Comparison of ENCODE assay signal across 23 cellular contexts in genomic region chr22:35703861-35704584, GRCh38. TPM values are rescaled to one million over a fixed set of nuclear protein-coding genes. Genes with fewer than 3 reads are reported as not detected.
"Had no signal": no experiment of that assay in that cellular context is flagged by ENCODE, and none has a peak within 500 bp of the region (broad histone marks: within the 10 kb centered on the region; RNA-seq: fewer than 3 reads in every experiment).

No MANE protein-coding gene starts in this region.

- H3K9me3 Mint-ChIP-seq: activated CD4-positive, alpha-beta memory T cell treated with anti-CD3 and anti-CD28 coated beads, Interleukin-2, amount 10 ng/mL, durations not matched to agents 7 days and 5 days; activated T-helper 2 cell treated with anti-CD3 and anti-CD28 coated beads, Interferon-gamma antibody, Interleukin-2, Interleukin-4, amounts not matched to agents 10 μg/mL and 5 μg/mL and 100 μg/mL, durations not matched to agents 14 hours and 24 hours and 36 hours; memory B cell; naive thymus-derived CD4-positive, alpha-beta T cell; T-helper 2 cell treated with Interferon-gamma antibody and Interleukin-4, amounts not matched to agents 5 μg/mL and 100 μg/mL, for 36 hours had no signal

- ATAC-seq: activated CD4-positive, alpha-beta T cell treated with anti-CD3 and anti-CD28 coated beads for 36 hours; heart right ventricle; naive thymus-derived CD4-positive, alpha-beta T cell had no signal

- H3K27me3 ChIP-seq: dorsolateral prefrontal cortex, heart right ventricle, sigmoid colon had no signal

- DNase-seq: activated CD4-positive, alpha-beta memory T cell treated with anti-CD3 and anti-CD28 coated beads, Interleukin-2, amount 10 ng/mL, durations not matched to agents 7 days and 5 days; activated CD4-positive, alpha-beta T cell treated with anti-CD3 and anti-CD28 coated beads for 36 hours; activated naive CD4-positive, alpha-beta T cell treated with Interleukin-2 at 50 U/mL for 16 hours; activated T-cell treated with anti-CD3 and anti-CD28 coated beads, Interleukin-2, amount 50 U/mL, for 1 hour; dorsolateral prefrontal cortex; heart right ventricle; immature natural killer cell; naive thymus-derived CD4-positive, alpha-beta T cell; sigmoid colon; stimulated activated CD4-positive, alpha-beta T cell treated with anti-CD3 and anti-CD28 coated beads, Interleukin-12 subunit alpha, Interleukin-12 subunit beta, amount 100 ng/mL, for 4 hours; stimulated activated CD4-positive, alpha-beta T cell treated with anti-CD3 and anti-CD28 coated beads, Interleukin-1b, Interleukin-23, amount 100 ng/mL, for 48 hours; stimulated activated CD8-positive, alpha-beta memory T cell treated with anti-CD3 and anti-CD28 coated beads, Interleukin-4, amount 100 ng/mL, for 48 hours; stimulated activated naive CD4-positive, alpha-beta T cell had no signal

- H3K4me1 ChIP-seq: sigmoid colon had no signal

- H3K36me3 ChIP-seq: cardiac muscle cell, heart right ventricle, sigmoid colon had no signal

- H3K27me3 Mint-ChIP-seq: activated CD4-positive, alpha-beta memory T cell treated with anti-CD3 and anti-CD28 coated beads, Interleukin-2, amount 10 ng/mL, durations not matched to agents 7 days and 5 days; activated CD4-positive, alpha-beta T cell treated with anti-CD3 and anti-CD28 coated beads for 36 hours; naive thymus-derived CD4-positive, alpha-beta T cell had no signal

- H3K4me1 Mint-ChIP-seq: activated CD4-positive, alpha-beta memory T cell treated with anti-CD3 and anti-CD28 coated beads, Interleukin-2, amount 10 ng/mL, durations not matched to agents 7 days and 5 days; activated CD4-positive, alpha-beta T cell treated with anti-CD3 and anti-CD28 coated beads for 36 hours; immature natural killer cell; memory B cell; naive thymus-derived CD4-positive, alpha-beta T cell had no signal

- H3K27ac Mint-ChIP-seq: activated CD4-positive, alpha-beta memory T cell treated with anti-CD3 and anti-CD28 coated beads, Interleukin-2, amount 10 ng/mL, durations not matched to agents 7 days and 5 days; activated CD4-positive, alpha-beta T cell treated with anti-CD3 and anti-CD28 coated beads for 36 hours; activated T-helper 2 cell treated with anti-CD3 and anti-CD28 coated beads, Interferon-gamma antibody, Interleukin-2, Interleukin-4, amounts not matched to agents 10 μg/mL and 5 μg/mL and 100 μg/mL, durations not matched to agents 14 hours and 24 hours and 36 hours; memory B cell; naive thymus-derived CD4-positive, alpha-beta T cell; T-helper 2 cell treated with Interferon-gamma antibody and Interleukin-4, amounts not matched to agents 5 μg/mL and 100 μg/mL, for 36 hours had no signal

- H3K36me3 Mint-ChIP-seq: immature natural killer cell; memory B cell; naive thymus-derived CD4-positive, alpha-beta T cell had no signal

- H3K27ac ChIP-seq: cardiac muscle cell, dorsolateral prefrontal cortex, heart right ventricle, sigmoid colon, SK-N-MC had no signal

- H3K4me3 ChIP-seq: cardiac muscle cell, dorsolateral prefrontal cortex, heart right ventricle, sigmoid colon, SK-N-MC had no signal

- H3K9me3 ChIP-seq: heart right ventricle, sigmoid colon had no signal

- H3K4me3 Mint-ChIP-seq: activated CD4-positive, alpha-beta memory T cell treated with anti-CD3 and anti-CD28 coated beads, Interleukin-2, amount 10 ng/mL, durations not matched to agents 7 days and 5 days; activated CD4-positive, alpha-beta T cell treated with anti-CD3 and anti-CD28 coated beads for 36 hours; immature natural killer cell; memory B cell; naive thymus-derived CD4-positive, alpha-beta T cell; T-helper 2 cell treated with Interferon-gamma antibody and Interleukin-4, amounts not matched to agents 5 μg/mL and 100 μg/mL, for 36 hours had no signal

RNA-seq across cellular contexts. Expression of gene APOL5, which starts 13.6 kb away (rescaled TPM):
- total RNA-seq: activated CD4-positive, alpha-beta memory T cell treated with anti-CD3 and anti-CD28 coated beads, Interleukin-2, amount 10 ng/mL, durations not matched to agents 7 days and 5 days; activated CD4-positive, alpha-beta T cell treated with anti-CD3 and anti-CD28 coated beads for 36 hours; activated T-helper 2 cell treated with anti-CD3 and anti-CD28 coated beads, Interferon-gamma antibody, Interleukin-2, Interleukin-4, amounts not matched to agents 10 μg/mL and 5 μg/mL and 100 μg/mL, durations not matched to agents 14 hours and 24 hours and 36 hours; aorta; cardiac muscle cell; epithelial cell of proximal tubule; heart right ventricle; liver; mucosa of gallbladder; naive thymus-derived CD4-positive, alpha-beta T cell; sigmoid colon had no signal
- polyA plus RNA-seq: aorta; cardiac muscle cell; immature natural killer cell; naive thymus-derived CD4-positive, alpha-beta T cell; sigmoid colon; urinary bladder had no signal

RNA-seq across cellular contexts. Expression of gene APOL6, which starts 55.8 kb away (rescaled TPM):
- total RNA-seq: cardiac muscle cell had no signal
